Comparison of ENCODE assay signal across 24 cellular contexts in genomic region chr6:140909156-140909555, GRCh38.
DNase-seq lines count a peak whose midpoint lies in the region; ATAC-seq, FAIRE-seq and TF ChIP-seq lines count a peak whose summit lies in the region.
"Had no signal": no experiment of that assay in that cellular context is flagged by ENCODE, and none has a peak within 500 bp of the region (broad histone marks: within the 10 kb centered on the region; RNA-seq: fewer than 3 reads in every experiment).

No MANE protein-coding gene starts in this region.

- H3K9me3 ChIP-seq in astrocyte (ENCODE audit: insufficient read depth, low read depth, low read length) (peaks cover 6% of the 10 kb centered on the region), Caco-2 (no peaks in the 10 kb centered on the region)
- H3K9me3 ChIP-seq: esophagus squamous epithelium, lower lobe of right lung, right atrium auricular region, SJCRH30 had no signal

- H3K4me1 ChIP-seq in astrocyte (ENCODE audit: insufficient read depth, low read length) = no peaks in the 10 kb centered on the region
- H3K4me1 ChIP-seq in Caco-2 = no peaks in the 10 kb centered on the region
- H3K4me1 ChIP-seq: esophagus squamous epithelium, lower lobe of right lung, right atrium auricular region, SJCRH30 had no signal

- peak overlapping the region; percentile 4 for H3K27ac ChIP-seq in astrocyte (ENCODE audit: low read depth, low read length)
- H3K27ac ChIP-seq: esophagus squamous epithelium, hepatocyte, lower lobe of right lung, PC-9, right atrium auricular region, SJCRH30 had no signal

- intact Hi-C loops in posterior cingulate gyrus (cut with DNase I) (no loop called here), Caco-2 (cut with micrococcal nuclease; ENCODE audit: unreplicated experiment) (no loop called here)

- CTCF ChIA-PET in activated CD8-positive, alpha-beta memory T cell treated with anti-CD3 and anti-CD28 coated beads, Interleukin-2, amount 10 ng/mL, durations not matched to agents 7 days and 5 days (lab: Charles Lee) = no interaction called here
- CTCF ChIA-PET in Caco-2 (lab: Charles Lee) = no interaction called here

- H3K27me3 Mint-ChIP-seq in astrocyte (ENCODE audit: low read depth, unreplicated experiment) (no peaks in the 10 kb centered on the region), Caco-2 (ENCODE audit: insufficient read depth, unreplicated experiment) (no peaks in the 10 kb centered on the region)
- no peaks in the 10 kb centered on the region for H3K27me3 Mint-ChIP-seq in activated CD8-positive, alpha-beta memory T cell treated with anti-CD3 and anti-CD28 coated beads, Interleukin-2, amount 10 ng/mL, durations not matched to agents 7 days and 5 days
- H3K27me3 Mint-ChIP-seq: B cell; effector memory CD8-positive, alpha-beta T cell; T-cell had no signal

- H3K4me3 Mint-ChIP-seq in astrocyte (ENCODE audit: unreplicated experiment) = no peak overlapping the region
- H3K4me3 Mint-ChIP-seq in activated CD8-positive, alpha-beta memory T cell treated with anti-CD3 and anti-CD28 coated beads, Interleukin-2, amount 10 ng/mL, durations not matched to agents 7 days and 5 days = no peak overlapping the region
- H3K4me3 Mint-ChIP-seq in Caco-2 (ENCODE audit: unreplicated experiment) = no peak overlapping the region
- H3K4me3 Mint-ChIP-seq: activated naive CD4-positive, alpha-beta T cell treated with anti-CD3 and anti-CD28 coated beads, Interleukin-2, amount 10 ng/mL, durations not matched to agents 7 days and 5 days; activated T-cell treated with anti-CD3 and anti-CD28 coated beads, Interleukin-2, amount 50 U/mL, for 4 hours; B cell; effector memory CD8-positive, alpha-beta T cell; T-cell had no signal

- FAIRE-seq in astrocyte (lab: Jason Lieb, UNC) = no peak

- no peak overlapping the region for H3K9ac ChIP-seq in astrocyte (ENCODE audit: low read length)

- H3K36me3 ChIP-seq in astrocyte (ENCODE audit: insufficient read depth, low read length) (no peaks in the 10 kb centered on the region), Caco-2 (ENCODE audit: control insufficient read depth, insufficient read depth, low read length) (no peaks in the 10 kb centered on the region)
- H3K36me3 ChIP-seq: esophagus squamous epithelium, lower lobe of right lung, right atrium auricular region, SJCRH30 had no signal

- BruUV-seq in Caco-2 (replicated peaks; lab: Mats Ljungman, UMichigan) = no TSS peak

- H3K9me3 Mint-ChIP-seq in astrocyte (ENCODE audit: unreplicated experiment) (peaks cover 9% of the 10 kb centered on the region), Caco-2 (ENCODE audit: unreplicated experiment) (no peaks in the 10 kb centered on the region)
- H3K9me3 Mint-ChIP-seq in activated CD8-positive, alpha-beta memory T cell treated with anti-CD3 and anti-CD28 coated beads, Interleukin-2, amount 10 ng/mL, durations not matched to agents 7 days and 5 days (ENCODE audit: low read depth) = peaks cover 3% of the 10 kb centered on the region
- H3K9me3 Mint-ChIP-seq: activated naive CD4-positive, alpha-beta T cell treated with anti-CD3 and anti-CD28 coated beads, Interleukin-2, amount 10 ng/mL, durations not matched to agents 7 days and 5 days; activated T-cell treated with anti-CD3 and anti-CD28 coated beads, Interleukin-2, amount 50 U/mL, for 4 hours; effector memory CD8-positive, alpha-beta T cell; T-cell had no signal

- H3K36me3 Mint-ChIP-seq in astrocyte (ENCODE audit: low read depth, unreplicated experiment) (no peaks in the 10 kb centered on the region), Caco-2 (ENCODE audit: insufficient read depth, unreplicated experiment) (no peaks in the 10 kb centered on the region)
- no peaks in the 10 kb centered on the region for H3K36me3 Mint-ChIP-seq in activated CD8-positive, alpha-beta memory T cell treated with anti-CD3 and anti-CD28 coated beads, Interleukin-2, amount 10 ng/mL, durations not matched to agents 7 days and 5 days
- H3K36me3 Mint-ChIP-seq: activated naive CD4-positive, alpha-beta T cell treated with anti-CD3 and anti-CD28 coated beads, Interleukin-2, amount 10 ng/mL, durations not matched to agents 7 days and 5 days; T-cell had no signal

- peaks cover 7% of the 10 kb centered on the region for H3K4me1 Mint-ChIP-seq in astrocyte (ENCODE audit: low read depth, unreplicated experiment)
- H3K4me1 Mint-ChIP-seq in activated CD8-positive, alpha-beta memory T cell treated with anti-CD3 and anti-CD28 coated beads, Interleukin-2, amount 10 ng/mL, durations not matched to agents 7 days and 5 days = no peaks in the 10 kb centered on the region
- H3K4me1 Mint-ChIP-seq in Caco-2 (ENCODE audit: low read depth, unreplicated experiment) = no peaks in the 10 kb centered on the region
- H3K4me1 Mint-ChIP-seq: activated naive CD4-positive, alpha-beta T cell treated with anti-CD3 and anti-CD28 coated beads, Interleukin-2, amount 10 ng/mL, durations not matched to agents 7 days and 5 days; B cell; T-cell had no signal

- H2AFZ ChIP-seq in astrocyte (ENCODE audit: low read depth, low read length) = no peak overlapping the region
- H2AFZ ChIP-seq: hepatocyte, PC-9 had no signal

- ATAC-seq in activated CD8-positive, alpha-beta memory T cell treated with anti-CD3 and anti-CD28 coated beads, Interleukin-2, amount 10 ng/mL, durations not matched to agents 7 days and 5 days = no peak
- ATAC-seq: activated T-cell treated with anti-CD3 and anti-CD28 coated beads, Interleukin-2, amount 50 U/mL, for 4 hours; effector memory CD8-positive, alpha-beta T cell had no signal

- no peaks in the 10 kb centered on the region for H3K79me2 ChIP-seq in astrocyte (ENCODE audit: insufficient read depth, low read length)
- H3K79me2 ChIP-seq: hepatocyte had no signal

- H3K27me3 ChIP-seq in astrocyte (ENCODE audit: insufficient read depth, low read length) = no peaks in the 10 kb centered on the region
- H3K27me3 ChIP-seq in Caco-2 (replicated peaks; ENCODE audit: control insufficient read depth, insufficient read depth, low read length) = no peaks in the 10 kb centered on the region
- H3K27me3 ChIP-seq: esophagus squamous epithelium, hepatocyte, right atrium auricular region, SJCRH30 had no signal

- H3K27ac Mint-ChIP-seq in astrocyte (ENCODE audit: unreplicated experiment) (no peak overlapping the region), Caco-2 (ENCODE audit: unreplicated experiment) (no peak overlapping the region)
- H3K27ac Mint-ChIP-seq in activated CD8-positive, alpha-beta memory T cell treated with anti-CD3 and anti-CD28 coated beads, Interleukin-2, amount 10 ng/mL, durations not matched to agents 7 days and 5 days = no peak overlapping the region
- H3K27ac Mint-ChIP-seq: activated naive CD4-positive, alpha-beta T cell treated with anti-CD3 and anti-CD28 coated beads, Interleukin-2, amount 10 ng/mL, durations not matched to agents 7 days and 5 days; B cell; effector memory CD8-positive, alpha-beta T cell; T-cell had no signal

- no peaks in the 10 kb centered on the region for H4K20me1 ChIP-seq in astrocyte (ENCODE audit: insufficient read depth, low read length)

- peak overlapping the region; percentile 18 for H3K4me2 ChIP-seq in astrocyte (ENCODE audit: low read length)
- H3K4me2 ChIP-seq: hepatocyte, PC-9 had no signal

- POLR2A ChIA-PET in Caco-2 (lab: Charles Lee) = no interaction called here

- H3K4me3 ChIP-seq in astrocyte (ENCODE audit: insufficient read depth, low read depth, low read length) = no peak overlapping the region
- no peak overlapping the region for H3K4me3 ChIP-seq in fibroblast of the aortic adventitia (ENCODE audit: low read depth, low read length)
- no peak overlapping the region for H3K4me3 ChIP-seq in skeletal muscle cell (ENCODE audit: low read depth, low read length)
- no peak overlapping the region for H3K4me3 ChIP-seq in Caco-2 (ENCODE audit: low read depth, low read length)
- H3K4me3 ChIP-seq: esophagus squamous epithelium, hepatocyte, lower lobe of right lung, PC-9, right atrium auricular region, SJCRH30 had no signal

- peak; percentile 5 for DNase-seq in GM04503 (ENCODE audit: low read depth)
- peak; percentile 76 for DNase-seq in astrocyte (ENCODE audit: low read depth)
- DNase-seq in fibroblast of the aortic adventitia (ENCODE audit: low read depth) = peak; percentile 52
- DNase-seq in skeletal muscle cell (ENCODE audit: low read depth) = peak; percentile 28
- no peak for DNase-seq in activated CD8-positive, alpha-beta memory T cell treated with anti-CD3 and anti-CD28 coated beads, Interleukin-2, amount 10 ng/mL, durations not matched to agents 7 days and 5 days
- DNase-seq in activated CD8-positive, alpha-beta memory T cell treated with anti-CD3 and anti-CD28 coated beads for 24 hours = no peak
- DNase-seq in posterior cingulate gyrus = no peak
- no peak for DNase-seq in Caco-2
- DNase-seq: activated naive CD4-positive, alpha-beta T cell treated with anti-CD3 and anti-CD28 coated beads, Interleukin-2, amount 10 ng/mL, durations not matched to agents 7 days and 5 days; activated T-cell treated with anti-CD3 and anti-CD28 coated beads, Interleukin-2, amount 50 U/mL, for 4 hours; anterior cingulate cortex; effector memory CD8-positive, alpha-beta T cell; esophagus squamous epithelium; lower lobe of right lung; NCI-H1105 treated with DMSO at 0.1 percent for 48 hours; NCI-H2081 treated with DMSO at 0.1 percent for 48 hours; nucleus accumbens; PC-9; SJCRH30; T-cell; trophoblast cell had no signal

- TF ChIP-seq CTCF in astrocyte (IDR thresholded peaks at IDR 0.05; ENCODE audit: insufficient read depth, low read depth, low read length) = no peak
- no peak for TF ChIP-seq CTCF in fibroblast of the aortic adventitia (IDR thresholded peaks at IDR 0.05; ENCODE audit: insufficient read depth, low read length)
- TF ChIP-seq CTCF in Caco-2 (IDR thresholded peaks at IDR 0.05; ENCODE audit: insufficient read depth in 1 of 2, low read depth in 1 of 2, low read length in 1 of 2, severe bottlenecking in 1 of 2, unreplicated experiment in 1 of 2) = no peak

Comparison
In these comparisons a context has a peak if more than half of its experiments do, and no peak if none do; other contexts are left out.
1. DNase-seq: peak in GM04503 (single experiment), astrocyte (single experiment), fibroblast of the aortic adventitia (single experiment) and skeletal muscle cell (single experiment); none in activated CD8-positive, alpha-beta memory T cell treated with anti-CD3 and anti-CD28 coated beads, Interleukin-2, amount 10 ng/mL, durations not matched to agents 7 days and 5 days (single experiment), activated CD8-positive, alpha-beta memory T cell treated with anti-CD3 and anti-CD28 coated beads for 24 hours (single experiment), posterior cingulate gyrus (0 of 10) and Caco-2 (0 of 2).